Comparison of ENCODE assay signal across 8 cellular contexts in the genomic region with DNA sequence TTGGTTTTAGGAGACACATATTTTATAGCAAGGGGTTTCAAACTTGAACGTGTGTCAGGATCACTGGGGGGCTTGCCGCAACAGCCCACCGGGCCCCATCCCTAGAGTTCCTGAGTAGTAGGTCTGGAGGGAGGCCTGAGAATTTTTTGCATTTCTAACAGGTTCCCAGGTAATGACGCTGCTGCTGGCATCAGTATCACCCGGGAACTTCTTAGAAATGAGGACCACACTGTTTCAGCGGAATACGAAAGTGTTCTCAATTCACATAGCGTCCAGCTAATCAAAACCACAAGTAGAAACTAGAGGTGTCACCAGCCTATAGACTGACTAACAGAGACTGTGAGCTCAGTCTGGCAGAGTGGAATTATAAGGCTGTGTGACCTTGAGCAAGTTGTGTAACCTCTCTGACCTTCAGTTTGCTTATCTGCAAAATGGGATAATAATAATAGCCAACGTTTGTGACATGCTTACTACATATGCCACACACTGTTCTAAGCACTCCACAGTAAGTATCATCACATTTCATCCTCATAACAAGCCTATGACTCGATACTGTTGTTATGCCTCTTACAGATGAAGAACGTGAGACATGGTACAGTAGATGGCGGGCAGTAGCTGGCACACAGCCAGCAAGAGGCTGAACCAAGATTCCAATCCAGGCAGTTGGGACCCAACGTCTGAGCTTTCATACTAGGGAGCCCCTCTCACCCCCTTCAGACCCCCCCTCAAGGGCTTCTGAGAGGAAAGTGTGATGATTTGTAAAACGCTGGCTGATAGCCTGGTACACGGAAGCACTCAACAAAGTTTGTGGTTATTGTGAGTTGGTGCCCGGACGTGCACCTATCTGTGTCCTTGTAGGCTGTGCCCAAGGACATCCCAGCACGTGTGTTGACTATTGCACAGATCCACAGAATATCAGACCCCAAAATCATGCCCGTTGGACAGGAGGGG. TPM values are rescaled to one million over a fixed set of nuclear protein-coding genes. Genes with fewer than 3 reads are reported as not detected.
DNase-seq lines count a peak whose midpoint lies in the region; ATAC-seq lines count a peak whose summit lies in the region.

No MANE protein-coding gene starts in this region.

- intact Hi-C loops in left cardiac atrium (cut with DNase I) = loop anchor here (5.0 to 10.0 kb wide), 4 partner anchors 107 to 260 kb away; a partner anchor contains a TSS
- intact Hi-C loops in Right ventricle myocardium superior (cut with DNase I) = loop anchor here (5.0 to 10.0 kb wide), 2 partner anchors 110 to 257 kb away; a partner anchor contains a TSS

- H3K4me3 ChIP-seq in mesodermal cell (ENCODE audit: extremely low read depth, insufficient read depth, low read length, poor library complexity, severe bottlenecking) = no peak overlapping the region

- H3K9me3 ChIP-seq in mesodermal cell (ENCODE audit: control insufficient read depth, low read length) = no peaks in the 10 kb centered on the region

- DNase-seq in left cardiac atrium (no peak), Right ventricle myocardium superior (no peak), GM03348 (ENCODE audit: low spot score) (no peak), T1000 (lab: John Stamatoyannopoulos, UW) (no peak), NCI-H82 treated with DMSO at 0.1 percent for 48 hours (lab: John Stamatoyannopoulos, UW; ENCODE audit: unreplicated experiment) (no peak)
- peak; percentile 20 for DNase-seq in activated gamma-delta T cell treated with anti-CD3 and anti-CD28 coated beads, Interleukin-2, amount 50 U/mL, for 16 hours (ENCODE audit: low read depth)

- H3K4me1 ChIP-seq in mesodermal cell (ENCODE audit: control insufficient read depth, insufficient read depth, low read length, poor library complexity, severe bottlenecking) = no peaks in the 10 kb centered on the region

- ATAC-seq in left cardiac atrium (peak; percentile 4 to 9), Right ventricle myocardium superior (ENCODE audit: poor library complexity) (no peak), GM19328 (IDR thresholded peaks at IDR 0.05; ENCODE audit: unreplicated experiment) (no peak)

- 82 to 93% methylated on average over 9 to 13 of the region's 19 CpGs for WGBS in mesodermal cell (ENCODE audit: insufficient coverage in 2 of 2), 2 experiments

- peak overlapping the region; percentile 49 for H3K27ac ChIP-seq in mesodermal cell (ENCODE audit: low read depth, low read length, severe bottlenecking)

- no peaks in the 10 kb centered on the region for H3K36me3 ChIP-seq in mesodermal cell (ENCODE audit: control insufficient read depth, insufficient read depth, low read length)

RNA-seq across cellular contexts. Expression of a gene that starts 4.6 kb away (rescaled TPM):
- total RNA-seq in left cardiac atrium (10 to 100 TPM; 33.0 to 67.4 TPM), Right ventricle myocardium superior (31.9 TPM)
- polyA plus RNA-seq in mesodermal cell (2013, experiment 1 of 2) = 7.6 TPM
- polyA plus RNA-seq in mesodermal cell (2013, experiment 2 of 2) = 6.6 TPM

RNA-seq across cellular contexts. Expression of a gene that starts 26.9 kb away (rescaled TPM):
- total RNA-seq in left cardiac atrium = under 1 TPM; 0.24 to 0.35 TPM
- total RNA-seq in Right ventricle myocardium superior = 0.30 TPM
- 2.1 TPM for polyA plus RNA-seq in mesodermal cell (2013, experiment 1 of 2)
- 1.3 TPM for polyA plus RNA-seq in mesodermal cell (2013, experiment 2 of 2)

RNA-seq across cellular contexts. Expression of a gene that starts 52.3 kb away (rescaled TPM):
- total RNA-seq in left cardiac atrium = 1 to 10 TPM in 1 of 2 donors, under 1 TPM in 1; 0.41 to 1.0 TPM
- total RNA-seq in Right ventricle myocardium superior = 0.56 TPM
- 0.52 TPM for polyA plus RNA-seq in mesodermal cell (2013, experiment 1 of 2)
- polyA plus RNA-seq in mesodermal cell (2013, experiment 2 of 2) = 0.81 TPM

Comparison
In these comparisons a context has a peak if more than half of its experiments do, and no peak if none do; other contexts are left out.
1. ATAC-seq: peak in left cardiac atrium (2 of 2); none in Right ventricle myocardium superior (single experiment) and GM19328 (single experiment).